In genomic region chr2:203110496-203110895, GRCh38 we compare ENCODE assay signal across 4 cellular contexts.
DNase-seq lines count a peak whose midpoint lies in the region; ATAC-seq, FAIRE-seq and TF ChIP-seq lines count a peak whose summit lies in the region.
"Not testable (repeated sequence)": the region's sequence is repeated elsewhere in the genome, so short reads cannot be mapped to it uniquely, and the experiment has no call there.

No MANE protein-coding gene starts in this region.

- H3K27ac ChIP-seq in A549; HEK293 (ENCODE audit: extremely low read depth, low read depth, low read length): not testable (repeated sequence)
- peak overlapping the region; percentile 24 for H3K27ac ChIP-seq in KOPT-K1 (ENCODE audit: low read depth, low read length, poor library complexity, severe bottlenecking)

- POLR2A ChIA-PET in A549 (lab: Yijun Ruan, JAX); HEK293 (lab: Yijun Ruan, JAX): not testable (repeated sequence)

- H3K27me3 ChIP-seq in Loucy (ENCODE audit: insufficient read depth, low read length, poor library complexity, severe bottlenecking) = not testable (repeated sequence)

- not testable (repeated sequence) for H3K9ac ChIP-seq in Loucy (ENCODE audit: low read depth, low read length, poor library complexity, severe bottlenecking)

- H3K36me3 ChIP-seq in HEK293 (ENCODE audit: control insufficient read depth in 2 of 2, insufficient read depth in 1 of 2, low read length in 2 of 2) = peaks cover 38 to 42% of the 10 kb centered on the region in 2 experiments
- H3K36me3 ChIP-seq in KOPT-K1 (ENCODE audit: insufficient read depth, low read length); Loucy (ENCODE audit: insufficient read depth, low read length): not testable (repeated sequence)

- not testable (repeated sequence) for H3K4me2 ChIP-seq in A549
- peak overlapping the region; percentile 52 for H3K4me2 ChIP-seq in Loucy (ENCODE audit: low read depth, low read length, poor library complexity, severe bottlenecking)

- H4K20me1 ChIP-seq in Loucy (ENCODE audit: insufficient read depth, low read length, poor library complexity, severe bottlenecking) = not testable (repeated sequence)

- CTCF ChIA-PET in A549 (lab: Yijun Ruan, JAX) = interaction anchor here (0.6 to 1.4 kb wide), 2 partner anchors 12 to 204 kb away, joined by 3 to 4 read pairs; no protein-coding TSS in a partner anchor
- CTCF ChIA-PET in HEK293 (lab: Yijun Ruan, JAX) = not testable (repeated sequence)

- not testable (repeated sequence) for H2AFZ ChIP-seq in Loucy (ENCODE audit: low read length)

- FAIRE-seq in A549 (lab: Jason Lieb, UNC) = not testable (repeated sequence)

- not testable (repeated sequence) for H3K9me3 ChIP-seq in A549; HEK293 (ENCODE audit: control insufficient read depth, insufficient read depth, low read depth, low read length); Loucy (ENCODE audit: insufficient read depth, low read depth, low read length)
- peaks cover 12% of the 10 kb centered on the region for H3K9me3 ChIP-seq in KOPT-K1 (ENCODE audit: insufficient read depth, low read length, poor library complexity, severe bottlenecking)

- not testable (repeated sequence) for TF ChIP-seq EP300 in A549 (IDR thresholded peaks at IDR 0.05)

- 73% methylated on average over 4 of the region's 4 CpGs for WGBS in A549 (ENCODE audit: missing lambda C conversion rate)

- TF ChIP-seq CTCF in A549 (IDR thresholded peaks at IDR 0.05); HEK293 (tag by site-specific recombination; IDR thresholded peaks at IDR 0.05); Loucy (conservative IDR thresholded peaks at IDR 0.05; ENCODE audit: low read length): not testable (repeated sequence)

- not testable (repeated sequence) for H3K4me1 ChIP-seq in A549; HEK293 (ENCODE audit: control insufficient read depth, insufficient read depth, low read length); Loucy (ENCODE audit: insufficient read depth, low read length, poor library complexity, severe bottlenecking)

- TF ChIP-seq RAD21 in A549 (conservative IDR thresholded peaks at IDR 0.05 in 1 of 2, IDR thresholded peaks at IDR 0.05 in 1 of 2) = not testable (repeated sequence)

- not testable (repeated sequence) for TF ChIP-seq POLR2A in A549 (IDR thresholded peaks at IDR 0.05; ENCODE audit: low read length)

- not testable (repeated sequence) for H3F3A ChIP-seq in Loucy (ENCODE audit: low read depth)

- not testable (repeated sequence) for H3K9me2 ChIP-seq in Loucy (replicated peaks; ENCODE audit: low read depth, low read length)

- H3K4me3 ChIP-seq in A549; HEK293 (ENCODE audit: low read depth, low read length): not testable (repeated sequence)
- peak overlapping the region; percentile 26 for H3K4me3 ChIP-seq in Loucy (ENCODE audit: low read length, poor library complexity, severe bottlenecking)

- not testable (repeated sequence) for H3K79me2 ChIP-seq in Loucy (ENCODE audit: insufficient read depth, low read length)

- not testable (repeated sequence) for DNase-seq in A549 (ENCODE audit: low read depth in 1 of 2, low spot score in 1 of 2)

- not testable (repeated sequence) for ATAC-seq in A549

TF ChIP-seq in A549, 52 proteins besides CTCF, POLR2A, EP300 and RAD21:
- peak; percentile 72 for TF ChIP-seq ZC3H11A (IDR thresholded peaks at IDR 0.05)

TF ChIP-seq in HEK293, 187 proteins besides CTCF, POLR2A, EP300 and RAD21:
- TF ChIP-seq ZNF433 (tag by site-specific recombination; IDR thresholded peaks at IDR 0.05; ENCODE audit: low read depth) = peak; percentile 39; the same call in 1 of the 2 replicates
- TF ChIP-seq ZNF555 (tag by site-specific recombination; conservative IDR thresholded peaks at IDR 0.05) = peak; percentile 40; the same call in 1 of the 2 replicates
- TF ChIP-seq ZXDB (tag by site-specific recombination; IDR thresholded peaks at IDR 0.05) = peak; percentile 41; the same call in 1 of the 2 replicates
- TF ChIP-seq ZNF654 (tag by site-specific recombination; IDR thresholded peaks at IDR 0.05; ENCODE audit: low read depth) = peak; percentile 27
- TF ChIP-seq ZNF510 (tag by site-specific recombination; IDR thresholded peaks at IDR 0.05; ENCODE audit: insufficient replicate concordance) = peak; percentile 18
- TF ChIP-seq ZNF560 (tag by site-specific recombination; IDR thresholded peaks at IDR 0.05; ENCODE audit: borderline replicate concordance) = peak; percentile 58; the same call in 1 of the 2 replicates
- TF ChIP-seq ZBTB11 (tag by site-specific recombination; conservative IDR thresholded peaks at IDR 0.05; ENCODE audit: low read depth) = peak; percentile 62
- TF ChIP-seq ZNF426 (tag by site-specific recombination; IDR thresholded peaks at IDR 0.05) = peak; percentile 62
- peak; percentile 79 for TF ChIP-seq ZNF518A (tag by site-specific recombination; conservative IDR thresholded peaks at IDR 0.05; ENCODE audit: low read depth)
- TF ChIP-seq ZNF394 (tag by site-specific recombination; IDR thresholded peaks at IDR 0.05; ENCODE audit: borderline replicate concordance) = peak; percentile 84; the same call in 1 of the 2 replicates
- TF ChIP-seq ZNF138 (tag by site-specific recombination; IDR thresholded peaks at IDR 0.05; ENCODE audit: borderline replicate concordance) = 0 out of 2 replicates have a peak, but pooled peaks have one; percentile 14
- 0 out of 2 replicates have a peak, but pooled peaks have one; percentile 20 for TF ChIP-seq ZNF558 (tag by site-specific recombination; IDR thresholded peaks at IDR 0.05)
- peak; percentile 56; the same call in 1 of the 2 replicates for TF ChIP-seq ZNF140 (tag by site-specific recombination; IDR thresholded peaks at IDR 0.05)
- 0 out of 2 replicates have a peak, but pooled peaks have one; percentile 38 for TF ChIP-seq ZNF623 (tag by site-specific recombination; IDR thresholded peaks at IDR 0.05)
